26 cellular contexts compared by ENCODE assay signal in genomic region chr11:14266622-14267021, GRCh38.
"Had no signal": no experiment of that assay in that cellular context is flagged by ENCODE, and none has a peak within 500 bp of the region (broad histone marks: within the 10 kb centered on the region; RNA-seq: fewer than 3 reads in every experiment).

No MANE protein-coding gene starts in this region.

- H3K27me3 Mint-ChIP-seq: naive B cell; naive thymus-derived CD8-positive, alpha-beta T cell had no signal

- ATAC-seq: esophagus mucosa; foreskin keratinocyte; gastroesophageal sphincter; heart right ventricle; left cardiac atrium; left lung; left ventricle myocardium superior; lower lobe of right lung; mucosa of descending colon; naive thymus-derived CD8-positive, alpha-beta T cell had no signal

- H3K4me1 ChIP-seq: esophagus squamous epithelium, foreskin keratinocyte, left lung had no signal

- H3K27ac ChIP-seq: coronary artery, dorsolateral prefrontal cortex, epithelial cell of prostate, esophagus squamous epithelium, foreskin keratinocyte, gastroesophageal sphincter, heart right ventricle, left lung, lower lobe of right lung had no signal

- H3K4me3 ChIP-seq: coronary artery, dorsolateral prefrontal cortex, esophagus squamous epithelium, gastroesophageal sphincter, heart right ventricle, left lung, lower lobe of right lung, mucosa of descending colon had no signal

- DNase-seq: dermis blood vessel endothelial cell; dorsolateral prefrontal cortex; effector CD4-positive, alpha-beta T cell; effector memory CD4-positive, alpha-beta T cell; erythroblast; esophagus squamous epithelium; foreskin keratinocyte; heart right ventricle; hippocampal formation; left cardiac atrium; left lung; left ventricle myocardium superior; lower lobe of right lung; mesenchymal stem cell; mucosa of descending colon; naive B cell; naive thymus-derived CD8-positive, alpha-beta T cell had no signal

- H3K9me3 ChIP-seq: esophagus squamous epithelium, gastroesophageal sphincter, heart right ventricle, left lung, lower lobe of right lung, mucosa of descending colon had no signal

- FAIRE-seq: colon, frontal cortex, islet of Langerhans, keratinocyte had no signal

- H3K4me1 Mint-ChIP-seq: mesothelial cell of epicardium had no signal

- H3K27me3 ChIP-seq: dorsolateral prefrontal cortex, esophagus squamous epithelium, foreskin keratinocyte, gastroesophageal sphincter, heart right ventricle, left lung had no signal

- H3K4me3 Mint-ChIP-seq: mesothelial cell of epicardium; naive B cell; naive thymus-derived CD8-positive, alpha-beta T cell had no signal

- H3K27ac Mint-ChIP-seq: mesothelial cell of epicardium; naive thymus-derived CD8-positive, alpha-beta T cell had no signal
